8 cellular contexts compared by ENCODE assay signal in genomic region chr11:65779919-65780769, GRCh38. TPM values are rescaled to one million over a fixed set of nuclear protein-coding genes. Genes with fewer than 3 reads are reported as not detected.
DNase-seq lines count a peak whose midpoint lies in the region; ATAC-seq and TF ChIP-seq lines count a peak whose summit lies in the region.

No MANE protein-coding gene starts in this region.

- in situ Hi-C loops in GM23248 (cut with MboI), result no loop called here

- no peaks in the 10 kb centered on the region for H3K4me1 ChIP-seq in GM23248 (ENCODE audit: insufficient read depth)
- no peaks in the 10 kb centered on the region for H3K4me1 ChIP-seq in right cardiac atrium (ENCODE audit: control insufficient read depth, insufficient read depth, low read length)
- H3K4me1 ChIP-seq in vagina, result peaks cover 34% of the 10 kb centered on the region

- no peak for TF ChIP-seq POLR2A in vagina (IDR thresholded peaks at IDR 0.05)

- no peaks in the 10 kb centered on the region for H4K20me1 ChIP-seq in GM23248 (ENCODE audit: insufficient read depth)

- peak; percentile 94 for DNase-seq in ELF-1 (ENCODE audit: low read depth, low spot score)
- peak; percentile 94 for DNase-seq in GM23248
- DNase-seq in MG63, result peak; percentile 83
- DNase-seq in T-helper 2 cell, result peak; percentile 52 to 88 (median 70)
- peak; percentile 82 to 93 (median 91) for DNase-seq in right cardiac atrium
- peak; percentile 65 for DNase-seq in putamen (ENCODE audit: low spot score)
- DNase-seq in vagina (ENCODE audit: extremely low spot score in 2 of 2), result peak; percentile 87 to 95

- intact Hi-C loops in right cardiac atrium (cut with DNase I) (loop anchor here (5.0 to 10.0 kb wide), 3 partner anchors 37 to 68 kb away; partner anchors contain the start of gene KAT5 (in 2 of the 4)), vagina (cut with DNase I) (loop anchor here (5.0 kb wide), 2 partner anchors 37 to 68 kb away; partner anchors contain the start of gene KAT5)

- H2AFZ ChIP-seq in GM23248, result peak overlapping the region; percentile 73

- H3K36me3 ChIP-seq in GM23248 (ENCODE audit: low read depth) (no peaks in the 10 kb centered on the region), MG63 (peaks cover 27% of the 10 kb centered on the region), vagina (peaks cover 0 to 20% of the 10 kb centered on the region in 2 donors)

- H3K79me2 ChIP-seq in GM23248 (ENCODE audit: insufficient read depth), result peaks cover 36% of the 10 kb centered on the region

- H3K27me3 ChIP-seq in GM23248 (replicated peaks; ENCODE audit: insufficient read depth) (peaks cover 2% of the 10 kb centered on the region), MG63 (no peaks in the 10 kb centered on the region), right cardiac atrium (ENCODE audit: control insufficient read depth, insufficient read depth) (no peaks in the 10 kb centered on the region), vagina (no peaks in the 10 kb centered on the region)

- TF ChIP-seq CTCF in vagina (IDR thresholded peaks at IDR 0.05), result peak; percentile 31 to 75 (median 36)

- WGBS in GM23248 (ENCODE audit: low coverage in 1 of 2, low lambda C conversion rate in 2 of 2, missing lambda C conversion rate in 2 of 2), 2 experiments, result 1 to 3% methylated on average over 60 to 63 of the region's 76 CpGs
- 4% methylated on average over 76 of the region's 76 CpGs for WGBS in right cardiac atrium

- H3K27ac ChIP-seq in GM23248 (peak overlapping the region; percentile 62), angular gyrus (ENCODE audit: low read depth, low read length) (peak overlapping the region; percentile 30), right cardiac atrium (ENCODE audit: low read length) (peak overlapping the region; percentile 26), vagina (peak overlapping the region; percentile 76)

- peak; percentile 82 to 87 for ATAC-seq in right cardiac atrium

- H3F3A ChIP-seq in GM23248 (ENCODE audit: insufficient read depth), result 0 out of 2 replicates have a peak, but pooled peaks cover 5% of the 10 kb centered on the region

- peak overlapping the region; percentile 93 for H3K4me2 ChIP-seq in GM23248 (ENCODE audit: unreplicated experiment)

- H3K9me2 ChIP-seq in GM23248 (ENCODE audit: insufficient read depth), result no peaks in the 10 kb centered on the region

- H3K9ac ChIP-seq in GM23248, result peak overlapping the region; percentile 97

- H3K9me3 ChIP-seq in GM23248 (ENCODE audit: low read depth) (no peaks in the 10 kb centered on the region), MG63 (no peaks in the 10 kb centered on the region), right cardiac atrium (ENCODE audit: control insufficient read depth, low read length) (no peaks in the 10 kb centered on the region), vagina (no peaks in the 10 kb centered on the region)

- H3K4me3 ChIP-seq in GM23248 (peak overlapping the region; percentile 80), MG63 (peak overlapping the region; percentile 77), right cardiac atrium (ENCODE audit: low read length) (peak overlapping the region; percentile 94), vagina (peak overlapping the region; percentile 79 to 99)

RNA-seq across cellular contexts. Expression of gene AP5B1, which starts 0.6 kb away (rescaled TPM):
- 14.8 and 16.4 TPM in 2 replicates for total RNA-seq in GM23248 (2014; rRNA removed; shearing (Covaris generic))
- polyA plus RNA-seq in GM23248 (2016; fragmentation: Nextera tagmentation; extraction: Ambion mirVana) (4.4 and 4.9 TPM in 2 replicates), right cardiac atrium (6.6 TPM)
- 5.8 and 7.6 TPM in 2 replicates for total RNA-seq in MG63 (2014; rRNA removed; shearing (Covaris generic); ENCODE audit: low replicate concordance)
- total RNA-seq in right cardiac atrium (10 to 100 TPM in 1 of 4 donors, 1 to 10 TPM in 3; 9.0 to 14.1 (median 9.1) TPM), vagina (16.5 TPM)

RNA-seq across cellular contexts. Expression of gene OVOL1, which starts 6.7 kb away (rescaled TPM):
- not detected in 2 replicates for total RNA-seq in GM23248 (2014; rRNA removed; shearing (Covaris generic))
- polyA plus RNA-seq in GM23248 (2016; fragmentation: Nextera tagmentation; extraction: Ambion mirVana) (not detected in 2 replicates), right cardiac atrium (not detected)
- not detected in 2 replicates for total RNA-seq in MG63 (2014; rRNA removed; shearing (Covaris generic); ENCODE audit: low replicate concordance)
- total RNA-seq in right cardiac atrium (not detected), vagina (17.4 TPM)

RNA-seq across cellular contexts. Expression of gene SNX32, which starts 53.6 kb away (rescaled TPM):
- total RNA-seq in GM23248 (2014; rRNA removed; shearing (Covaris generic)), result not detected in 2 replicates
- polyA plus RNA-seq in GM23248 (2016; fragmentation: Nextera tagmentation; extraction: Ambion mirVana) (0.51 and 0.98 TPM in 2 replicates), right cardiac atrium (0.20 TPM)
- 0.43 TPM in 1 of 2 replicates, not detected in the other for total RNA-seq in MG63 (2014; rRNA removed; shearing (Covaris generic); ENCODE audit: low replicate concordance)
- total RNA-seq in right cardiac atrium (under 1 TPM in 3 of 4 donors, not detected in 1; 0.20 to 0.88 (median 0.48) TPM), vagina (1.5 TPM)

RNA-seq across cellular contexts. Expression of gene RNASEH2C, which starts 59.5 kb away (rescaled TPM):
- total RNA-seq in GM23248 (2014; rRNA removed; shearing (Covaris generic)), result 45.7 and 56.1 TPM in 2 replicates
- polyA plus RNA-seq in GM23248 (2016; fragmentation: Nextera tagmentation; extraction: Ambion mirVana) (115 and 117 TPM in 2 replicates), right cardiac atrium (158 TPM)
- 28.2 and 73.1 TPM in 2 replicates for total RNA-seq in MG63 (2014; rRNA removed; shearing (Covaris generic); ENCODE audit: low replicate concordance)
- total RNA-seq in right cardiac atrium (10 to 100 TPM; 68.1 to 94.4 (median 76.4) TPM), vagina (66.8 TPM)

Comparison
In these comparisons a context has a peak if more than half of its experiments do, and no peak if none do; other contexts are left out.
1. Peak in every context shown above with its lines: DNase-seq, ATAC-seq, H3K4me3 ChIP-seq and H3K27ac ChIP-seq.
2. H3K27ac ChIP-seq: peak in every context shown above with its lines; median percentile 76 in vagina; 62 in GM23248; 30 in angular gyrus; 26 in right cardiac atrium.
3. RNA of gene OVOL1, which starts 6.7 kb away (total RNA-seq): 17.4 TPM in vagina (single experiment); not detected in GM23248, not detected in MG63 and not detected in right cardiac atrium; every median in the first group is over 10 times any median in the second.